In genomic region chr5:74895906-74896305, GRCh38 we compare ENCODE assay signal across 8 cellular contexts. TPM values are rescaled to one million over a fixed set of nuclear protein-coding genes. Genes with fewer than 3 reads are reported as not detected.
A peak's percentile ranks its signal among the peaks of the same experiment; 100 is the strongest.
DNase-seq lines count a peak whose midpoint lies in the region; ATAC-seq, FAIRE-seq and TF ChIP-seq lines count a peak whose summit lies in the region.
"Had no signal": no experiment of that assay in that cellular context is flagged by ENCODE, and none has a peak within 500 bp of the region (broad histone marks: within the 10 kb centered on the region; RNA-seq: fewer than 3 reads in every experiment).

No MANE protein-coding gene starts in this region.

- no peaks in the 10 kb centered on the region for H3K4me1 Mint-ChIP-seq in naive thymus-derived CD4-positive, alpha-beta T cell

- no peak overlapping the region for H3K27ac Mint-ChIP-seq in naive thymus-derived CD4-positive, alpha-beta T cell

- BruUV-seq in OCI-LY7 (replicated peaks; lab: Mats Ljungman, UMichigan), result no TSS peak

- FAIRE-seq in HTR-8/SVneo (lab: Jason Lieb, UNC), result no peak

- no peaks in the 10 kb centered on the region for H4K20me1 ChIP-seq in OCI-LY7 (ENCODE audit: insufficient read depth, low read length)

- in situ Hi-C loops in brain microvascular endothelial cell (cut with HindIII; ENCODE audit: low pct_ligation_motif_present, low sequenced_read_pairs) (no loop called here), transverse colon (cut with MboI; ENCODE audit: low pct_ligation_motif_present in 1 of 4, low pct_unique_long_range_greater_than_20kb in 1 of 4, low sequenced_read_pairs in 3 of 4) (no loop called here)

- intact Hi-C loops in transverse colon (cut with DNase I; ENCODE audit: low total_unique reads), result no loop called here
- intact Hi-C loops in OCI-LY7 (cut with micrococcal nuclease; ENCODE audit: unreplicated experiment), result no loop called here
- intact Hi-C loops in naive thymus-derived CD4-positive, alpha-beta T cell (cut with micrococcal nuclease), result no loop called here

- H3K27me3 ChIP-seq in brain microvascular endothelial cell (replicated peaks), result no peaks in the 10 kb centered on the region
- no peaks in the 10 kb centered on the region for H3K27me3 ChIP-seq in transverse colon
- H3K27me3 ChIP-seq in naive thymus-derived CD4-positive, alpha-beta T cell (ENCODE audit: control insufficient read depth in 2 of 2, insufficient read depth in 2 of 2, low read length in 2 of 2), result no peaks in the 10 kb centered on the region

- CTCF ChIA-PET in OCI-LY7 (lab: Charles Lee; ENCODE audit: unreplicated experiment), result no interaction called here
- CTCF ChIA-PET in naive thymus-derived CD4-positive, alpha-beta T cell (lab: Charles Lee), result no interaction called here

- H3K9me3 Mint-ChIP-seq in naive thymus-derived CD4-positive, alpha-beta T cell, result peaks cover 0 to 12% (median 5%) of the 10 kb centered on the region in 11 donors

- H3K27ac ChIP-seq in brain microvascular endothelial cell (no peak overlapping the region), transverse colon (no peak overlapping the region), OCI-LY7 (ENCODE audit: low read depth, low read length, poor library complexity, severe bottlenecking) (no peak overlapping the region)
- no peak overlapping the region for H3K27ac ChIP-seq in naive thymus-derived CD4-positive, alpha-beta T cell (ENCODE audit: low read depth, low read length)

- H2AFZ ChIP-seq in OCI-LY7 (ENCODE audit: low read length), result no peak overlapping the region

- WGBS in transverse colon (ENCODE audit: low coverage in 1 of 2), 2 donors, result 7 to 35% methylated on average over 2 to 5 of the region's 5 CpGs

- ATAC-seq in naive thymus-derived CD4-positive, alpha-beta T cell, result no peak

- H3K36me3 ChIP-seq in brain microvascular endothelial cell (replicated peaks), result no peaks in the 10 kb centered on the region
- no peaks in the 10 kb centered on the region for H3K36me3 ChIP-seq in transverse colon
- no peaks in the 10 kb centered on the region for H3K36me3 ChIP-seq in OCI-LY7 (ENCODE audit: insufficient read depth, low read length)
- H3K36me3 ChIP-seq in naive thymus-derived CD4-positive, alpha-beta T cell (ENCODE audit: control insufficient read depth in 2 of 3, insufficient read depth in 3 of 3, low read length in 3 of 3), result no peaks in the 10 kb centered on the region

- TF ChIP-seq POLR2A in transverse colon (IDR thresholded peaks at IDR 0.05), result no peak

- TF ChIP-seq EP300 in transverse colon (IDR thresholded peaks at IDR 0.05; ENCODE audit: low read depth), result no peak

- no peak overlapping the region for H3K4me2 ChIP-seq in OCI-LY7 (ENCODE audit: low read length)

- TF ChIP-seq CTCF in brain microvascular endothelial cell (IDR thresholded peaks at IDR 0.05; ENCODE audit: low read depth, low read length, missing control alignments) (no peak), transverse colon (IDR thresholded peaks at IDR 0.05) (no peak), OCI-LY7 (conservative IDR thresholded peaks at IDR 0.05; ENCODE audit: low read length) (no peak)

- H3K4me3 ChIP-seq in brain microvascular endothelial cell (ENCODE audit: low read depth, low read length) (no peak overlapping the region), transverse colon (no peak overlapping the region), OCI-LY7 (ENCODE audit: low read depth, low read length, poor library complexity, severe bottlenecking) (no peak overlapping the region)
- no peak overlapping the region for H3K4me3 ChIP-seq in naive thymus-derived CD4-positive, alpha-beta T cell (ENCODE audit: low read length)

- peak; percentile 11 for DNase-seq in HTR-8/SVneo (ENCODE audit: insufficient read length, low spot score)
- DNase-seq in brain microvascular endothelial cell, result peak; percentile 12
- DNase-seq in iris pigment epithelial cell (ENCODE audit: low read depth), result peak; percentile 42
- DNase-seq in transverse colon, result peak; percentile 55
- no peak for DNase-seq in OCI-LY7 (ENCODE audit: low spot score)
- DNase-seq in naive thymus-derived CD4-positive, alpha-beta T cell, result no peak
- DNase-seq in CD1c-positive myeloid dendritic cell (ENCODE audit: extremely low spot score), result no peak
- DNase-seq: glutamatergic neuron had no signal

- H3K36me3 Mint-ChIP-seq in naive thymus-derived CD4-positive, alpha-beta T cell, result peaks cover 0 to 4% (median 0%) of the 10 kb centered on the region in 5 donors

- H3K4me3 Mint-ChIP-seq in naive thymus-derived CD4-positive, alpha-beta T cell, result no peak overlapping the region

- H3K9me2 ChIP-seq in OCI-LY7 (ENCODE audit: insufficient read depth, low read length), result no peaks in the 10 kb centered on the region

- no peaks in the 10 kb centered on the region for H3K79me2 ChIP-seq in OCI-LY7 (ENCODE audit: insufficient read depth, low read depth, low read length)

- H3K27me3 Mint-ChIP-seq in naive thymus-derived CD4-positive, alpha-beta T cell, result peaks cover 0 to 14% (median 11%) of the 10 kb centered on the region in 5 donors

- POLR2A ChIA-PET in OCI-LY7 (lab: Charles Lee), result no interaction called here
- POLR2A ChIA-PET in naive thymus-derived CD4-positive, alpha-beta T cell (lab: Charles Lee), result no interaction called here

- H3K9me3 ChIP-seq in transverse colon (no peaks in the 10 kb centered on the region), OCI-LY7 (ENCODE audit: low read length) (no peaks in the 10 kb centered on the region)
- no peaks in the 10 kb centered on the region for H3K9me3 ChIP-seq in naive thymus-derived CD4-positive, alpha-beta T cell (ENCODE audit: control insufficient read depth in 2 of 3, low read length in 3 of 3)

- H3K4me1 ChIP-seq in transverse colon (no peaks in the 10 kb centered on the region), OCI-LY7 (ENCODE audit: insufficient read depth, low read length, poor library complexity, severe bottlenecking) (no peaks in the 10 kb centered on the region)
- no peaks in the 10 kb centered on the region for H3K4me1 ChIP-seq in naive thymus-derived CD4-positive, alpha-beta T cell (ENCODE audit: control insufficient read depth in 2 of 2, insufficient read depth in 2 of 2, low read length in 2 of 2)

RNA-seq across cellular contexts. Expression of gene FAM169A, which starts 29.7 kb away (rescaled TPM):
- total RNA-seq in transverse colon, result 10 to 100 TPM in 1 of 4 donors, 1 to 10 TPM in 2, under 1 TPM in 1; 0.20 to 14.6 (median 2.5) TPM
- not detected in 2 replicates for total RNA-seq in OCI-LY7 (2014; rRNA removed; shearing (Covaris generic))
- not detected in 2 replicates for total RNA-seq in OCI-LY7 (2022)
- total RNA-seq in naive thymus-derived CD4-positive, alpha-beta T cell, result 10 to 100 TPM in 4 of 5 experiments, 1 to 10 TPM in 1; 2.3 to 22.4 (median 15.6) TPM
- 10 to 100 TPM in 1 of 2 donors, 1 to 10 TPM in 1; 4.7 to 11.3 TPM for polyA plus RNA-seq in naive thymus-derived CD4-positive, alpha-beta T cell

Comparison
In these comparisons a context has a peak if more than half of its experiments do, and no peak if none do; other contexts are left out.
1. DNase-seq: peak in HTR-8/SVneo (single experiment), brain microvascular endothelial cell (single experiment), iris pigment epithelial cell (single experiment) and transverse colon (single experiment); none in OCI-LY7 (single experiment), naive thymus-derived CD4-positive, alpha-beta T cell (0 of 9) and CD1c-positive myeloid dendritic cell (single experiment).